Comparison of ENCODE assay signal across 1 cellular context in the genomic region with DNA sequence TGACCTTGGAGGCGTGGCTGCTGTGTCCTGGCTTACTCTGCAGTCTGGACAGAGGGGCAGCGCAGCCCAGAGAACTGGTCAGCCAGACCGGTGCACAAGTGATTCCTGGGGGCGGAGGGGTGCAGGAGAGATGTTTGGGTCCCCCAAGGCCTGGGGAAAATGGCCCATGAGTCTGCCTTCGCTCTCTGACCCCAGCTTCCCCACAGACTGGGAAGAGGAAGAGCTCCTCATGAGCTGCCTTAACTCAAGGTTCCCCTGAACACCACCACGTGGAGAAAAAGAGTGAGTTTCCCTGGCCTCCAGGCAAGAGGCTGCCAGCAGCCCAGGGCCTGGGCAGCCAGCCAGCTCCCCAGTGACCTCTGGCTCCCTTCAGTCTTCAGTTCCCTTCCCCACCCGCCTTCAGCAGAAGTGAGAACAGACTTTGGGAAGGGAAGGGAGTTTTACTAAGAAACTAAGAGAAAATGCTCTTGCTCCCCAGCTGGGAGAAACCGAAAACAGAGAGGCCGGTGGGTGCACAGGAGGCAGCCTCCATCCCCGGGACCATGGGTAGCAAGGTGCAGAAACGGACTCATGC.
TF ChIP-seq lines count a peak whose summit lies in the region.

No MANE protein-coding gene starts in this region.

TF ChIP-seq in SK-N-SH treated with all-trans-retinoic acid at 6 μM for 48 hours, 23 proteins besides CTCF, POLR2A, EP300 and RAD21 (continued from another document):
- TF ChIP-seq, protein P1, sequence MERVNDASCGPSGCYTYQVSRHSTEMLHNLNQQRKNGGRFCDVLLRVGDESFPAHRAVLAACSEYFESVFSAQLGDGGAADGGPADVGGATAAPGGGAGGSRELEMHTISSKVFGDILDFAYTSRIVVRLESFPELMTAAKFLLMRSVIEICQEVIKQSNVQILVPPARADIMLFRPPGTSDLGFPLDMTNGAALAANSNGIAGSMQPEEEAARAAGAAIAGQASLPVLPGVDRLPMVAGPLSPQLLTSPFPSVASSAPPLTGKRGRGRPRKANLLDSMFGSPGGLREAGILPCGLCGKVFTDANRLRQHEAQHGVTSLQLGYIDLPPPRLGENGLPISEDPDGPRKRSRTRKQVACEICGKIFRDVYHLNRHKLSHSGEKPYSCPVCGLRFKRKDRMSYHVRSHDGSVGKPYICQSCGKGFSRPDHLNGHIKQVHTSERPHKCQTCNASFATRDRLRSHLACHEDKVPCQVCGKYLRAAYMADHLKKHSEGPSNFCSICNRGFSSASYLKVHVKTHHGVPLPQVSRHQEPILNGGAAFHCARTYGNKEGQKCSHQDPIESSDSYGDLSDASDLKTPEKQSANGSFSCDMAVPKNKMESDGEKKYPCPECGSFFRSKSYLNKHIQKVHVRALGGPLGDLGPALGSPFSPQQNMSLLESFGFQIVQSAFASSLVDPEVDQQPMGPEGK (CRISPR knock-in tag; IDR thresholded peaks at IDR 0.05; ENCODE audit: borderline replicate concordance): no peak
- no peak for TF ChIP-seq PPARA (CRISPR knock-in tag; IDR thresholded peaks at IDR 0.05; ENCODE audit: borderline replicate concordance)
- TF ChIP-seq, protein P2, sequence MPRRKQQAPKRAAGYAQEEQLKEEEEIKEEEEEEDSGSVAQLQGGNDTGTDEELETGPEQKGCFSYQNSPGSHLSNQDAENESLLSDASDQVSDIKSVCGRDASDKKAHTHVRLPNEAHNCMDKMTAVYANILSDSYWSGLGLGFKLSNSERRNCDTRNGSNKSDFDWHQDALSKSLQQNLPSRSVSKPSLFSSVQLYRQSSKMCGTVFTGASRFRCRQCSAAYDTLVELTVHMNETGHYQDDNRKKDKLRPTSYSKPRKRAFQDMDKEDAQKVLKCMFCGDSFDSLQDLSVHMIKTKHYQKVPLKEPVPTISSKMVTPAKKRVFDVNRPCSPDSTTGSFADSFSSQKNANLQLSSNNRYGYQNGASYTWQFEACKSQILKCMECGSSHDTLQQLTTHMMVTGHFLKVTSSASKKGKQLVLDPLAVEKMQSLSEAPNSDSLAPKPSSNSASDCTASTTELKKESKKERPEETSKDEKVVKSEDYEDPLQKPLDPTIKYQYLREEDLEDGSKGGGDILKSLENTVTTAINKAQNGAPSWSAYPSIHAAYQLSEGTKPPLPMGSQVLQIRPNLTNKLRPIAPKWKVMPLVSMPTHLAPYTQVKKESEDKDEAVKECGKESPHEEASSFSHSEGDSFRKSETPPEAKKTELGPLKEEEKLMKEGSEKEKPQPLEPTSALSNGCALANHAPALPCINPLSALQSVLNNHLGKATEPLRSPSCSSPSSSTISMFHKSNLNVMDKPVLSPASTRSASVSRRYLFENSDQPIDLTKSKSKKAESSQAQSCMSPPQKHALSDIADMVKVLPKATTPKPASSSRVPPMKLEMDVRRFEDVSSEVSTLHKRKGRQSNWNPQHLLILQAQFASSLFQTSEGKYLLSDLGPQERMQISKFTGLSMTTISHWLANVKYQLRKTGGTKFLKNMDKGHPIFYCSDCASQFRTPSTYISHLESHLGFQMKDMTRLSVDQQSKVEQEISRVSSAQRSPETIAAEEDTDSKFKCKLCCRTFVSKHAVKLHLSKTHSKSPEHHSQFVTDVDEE (CRISPR knock-in tag; IDR thresholded peaks at IDR 0.05): no peak
- no peak for TF ChIP-seq ZNF8 (CRISPR knock-in tag; IDR thresholded peaks at IDR 0.05)
- TF ChIP-seq GLIS3 (CRISPR knock-in tag; IDR thresholded peaks at IDR 0.05): no peak
TF ChIP-seq in SK-N-SH treated with all-trans-retinoic acid at 6 μM for 48 hours: peak in this region for 0.
